34 cellular contexts compared by ENCODE assay signal in the genomic region with DNA sequence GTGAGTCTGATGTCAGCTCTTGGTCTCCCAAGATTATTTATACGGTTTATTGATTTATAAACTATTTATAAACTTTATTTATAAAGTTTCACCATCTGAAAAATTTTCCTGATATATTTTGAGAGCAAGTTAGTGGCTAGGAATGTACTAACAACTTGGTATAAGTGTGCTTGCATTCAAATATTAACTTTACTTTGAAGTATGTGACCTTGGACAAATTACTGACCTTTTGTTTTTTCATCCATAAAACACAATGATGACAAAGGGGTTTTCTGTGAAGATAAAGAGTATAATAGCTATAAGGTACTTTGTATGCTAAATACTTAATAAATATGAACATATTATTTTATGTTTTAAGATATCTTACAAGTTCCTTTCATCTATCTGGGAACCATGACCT.
"Had no signal": no experiment of that assay in that cellular context is flagged by ENCODE, and none has a peak within 500 bp of the region (broad histone marks: within the 10 kb centered on the region; RNA-seq: fewer than 3 reads in every experiment).

No MANE protein-coding gene starts in this region.

- DNase-seq: activated effector memory CD4-positive, alpha-beta T cell treated with anti-CD3 and anti-CD28 coated beads, Interleukin-2, amount 50 U/mL, for 16 hours; activated effector memory CD4-positive, alpha-beta T cell treated with Interleukin-2 at 50 U/mL for 16 hours; activated gamma-delta T cell; activated gamma-delta T cell treated with Interleukin-2 at 50 U/mL for 16 hours; activated naive CD4-positive, alpha-beta T cell; activated naive CD4-positive, alpha-beta T cell treated with anti-CD3 and anti-CD28 coated beads for 36 hours; activated naive CD4-positive, alpha-beta T cell treated with anti-CD3 and anti-CD28 coated beads, Interleukin-2, amount 10 ng/mL, durations not matched to agents 7 days and 5 days; activated naive CD4-positive, alpha-beta T cell treated with anti-CD3 and anti-CD28 coated beads, Interleukin-2, amount 50 U/mL, for 16 hours; activated naive CD4-positive, alpha-beta T cell treated with Interleukin-2 at 50 U/mL for 16 hours; activated naive CD8-positive, alpha-beta T cell treated with anti-CD3 and anti-CD28 coated beads for 36 hours; activated naive CD8-positive, alpha-beta T cell treated with anti-CD3 and anti-CD28 coated beads, Interleukin-2, amount 10 ng/mL, durations not matched to agents 7 days and 5 days; activated naive CD8-positive, alpha-beta T cell treated with anti-CD3 and anti-CD28 coated beads, Interleukin-2, amount 50 U/mL, for 24 hours; activated T-cell treated with anti-CD3 and anti-CD28 coated beads, Interleukin-2, amount 50 U/mL, for 1 hour; activated T-cell treated with anti-CD3 and anti-CD28 coated beads, Interleukin-2, amount 50 U/mL, for 24 hours; activated T-cell treated with anti-CD3 and anti-CD28 coated beads, Interleukin-2, amount 50 U/mL, for 4 hours; activated T-cell treated with anti-CD3 and anti-CD28 coated beads, Interleukin-2, amount 50 U/mL, for 48 hours; activated T-cell treated with anti-CD3 and anti-CD28 coated beads, Interleukin-2, amount 50 U/mL, for 72 hours; adrenal gland; amniotic stem cell; amygdala; anterior cingulate cortex; aorta; body of pancreas; brain microvascular endothelial cell; caudate nucleus; central memory CD4-positive, alpha-beta T cell; cerebellar nuclear complex had no signal

- H3K4me3 ChIP-seq: adrenal gland, ascending aorta, body of pancreas, breast epithelium, cardiac muscle cell had no signal

- FAIRE-seq: astrocyte, bronchial epithelial cell had no signal

- ATAC-seq: activated naive CD4-positive, alpha-beta T cell treated with anti-CD3 and anti-CD28 coated beads, Interleukin-2, amount 50 U/mL, for 72 hours; activated naive CD8-positive, alpha-beta T cell treated with anti-CD3 and anti-CD28 coated beads, Interleukin-2, amount 50 U/mL, for 24 hours; activated T-cell treated with anti-CD3 and anti-CD28 coated beads, Interleukin-2, amount 50 U/mL, for 4 hours; activated T-cell treated with anti-CD3 and anti-CD28 coated beads, Interleukin-2, amount 50 U/mL, for 72 hours; activated T-helper 17 cell treated with anti-CD3 and anti-CD28 coated beads, Interleukin-2, amount 50 U/mL, for 72 hours; body of pancreas had no signal

- H3K4me1 ChIP-seq: ascending aorta, breast epithelium had no signal

- H3K9me3 ChIP-seq: adrenal gland, ascending aorta, body of pancreas, breast epithelium had no signal

- H3K27me3 ChIP-seq: adrenal gland, ascending aorta, body of pancreas, brain microvascular endothelial cell, breast epithelium, cardiac muscle cell had no signal

- H3K36me3 ChIP-seq: adrenal gland, ascending aorta, brain microvascular endothelial cell, breast epithelium, cardiac muscle cell had no signal

- H3K27ac ChIP-seq: adrenal gland, ascending aorta, body of pancreas, brain microvascular endothelial cell, breast epithelium, cardiac muscle cell had no signal
